Comparison of ENCODE assay signal across 8 cellular contexts in genomic region chr1:119988316-119989067, GRCh38.
A peak's percentile ranks its signal among the peaks of the same experiment; 100 is the strongest.
DNase-seq lines count a peak whose midpoint lies in the region; ATAC-seq and TF ChIP-seq lines count a peak whose summit lies in the region.

No MANE protein-coding gene starts in this region.

- H3K14ac ChIP-seq in neuronal stem cell (ENCODE audit: low read length), result no peak overlapping the region

- POLR2A ChIA-PET in CD4-positive, alpha-beta T cell (lab: Charles Lee), result no interaction called here
- POLR2A ChIA-PET in activated CD4-positive, alpha-beta memory T cell treated with anti-CD3 and anti-CD28 coated beads, Interleukin-2, amount 10 ng/mL, durations not matched to agents 7 days and 5 days (lab: Charles Lee), result no interaction called here

- peaks cover 2 to 16% of the 10 kb centered on the region in 2 donors for H3K36me3 ChIP-seq in neuronal stem cell (replicated peaks in 1 of 2; ENCODE audit: control insufficient read depth in 2 of 2, insufficient read depth in 2 of 2, low read length in 2 of 2)

- H3K23ac ChIP-seq in neuronal stem cell (ENCODE audit: low read depth, low read length, poor library complexity), result no peak overlapping the region

- H3K4me2 ChIP-seq in neuronal stem cell (ENCODE audit: insufficient read depth, low read length, poor library complexity, severe bottlenecking), result no peak overlapping the region

- no CpG with 5 or more reads among the region's 2 CpGs for WGBS in neuronal stem cell (ENCODE audit: extremely low coverage in 2 of 2, insufficient read length in 2 of 2, insufficient replicate concordance in 1 of 2), 2 donors

- CTCF ChIA-PET in CD4-positive, alpha-beta T cell (lab: Charles Lee), result no interaction called here
- CTCF ChIA-PET in activated CD4-positive, alpha-beta memory T cell treated with anti-CD3 and anti-CD28 coated beads, Interleukin-2, amount 10 ng/mL, durations not matched to agents 7 days and 5 days (lab: Charles Lee), result interaction anchor here (1.6 to 1.9 kb wide), 2 partner anchors 20 to 23 kb away, joined by 4 to 6 read pairs; no protein-coding TSS in a partner anchor

- peaks cover 33% of the 10 kb centered on the region for H3K4me1 Mint-ChIP-seq in CD4-positive, alpha-beta T cell (ENCODE audit: low read depth)
- peaks cover 31% of the 10 kb centered on the region for H3K4me1 Mint-ChIP-seq in activated CD4-positive, alpha-beta memory T cell treated with anti-CD3 and anti-CD28 coated beads, Interleukin-2, amount 10 ng/mL, durations not matched to agents 7 days and 5 days
- H3K4me1 Mint-ChIP-seq in naive B cell, result peaks cover 24 to 30% (median 25%) of the 10 kb centered on the region in 3 donors

- H3K18ac ChIP-seq in neuronal stem cell (ENCODE audit: low read length), result no peak overlapping the region

- no peak overlapping the region for H3K27ac ChIP-seq in CD4-positive, alpha-beta T cell (ENCODE audit: low read depth, low read length)
- H3K27ac ChIP-seq in neuronal stem cell (replicated peaks; ENCODE audit: low read length), result no peak overlapping the region

- peak overlapping the region; percentile 38 for H3K27ac Mint-ChIP-seq in CD4-positive, alpha-beta T cell
- H3K27ac Mint-ChIP-seq in activated CD4-positive, alpha-beta memory T cell treated with anti-CD3 and anti-CD28 coated beads, Interleukin-2, amount 10 ng/mL, durations not matched to agents 7 days and 5 days, result peak overlapping the region; percentile 37
- H3K27ac Mint-ChIP-seq in naive B cell, result peak overlapping the region in 4 of 6 donors; percentile 32 to 73 (median 69)

- no peaks in the 10 kb centered on the region for H3K9me3 ChIP-seq in CD4-positive, alpha-beta T cell (ENCODE audit: control insufficient read depth, low read length)
- no peaks in the 10 kb centered on the region for H3K9me3 ChIP-seq in neuronal stem cell (replicated peaks in 1 of 2; ENCODE audit: control insufficient read depth in 2 of 2, insufficient read depth in 1 of 2, low read depth in 1 of 2, low read length in 2 of 2)

- H3K27me3 ChIP-seq in CD4-positive, alpha-beta T cell (ENCODE audit: control insufficient read depth, insufficient read depth, low read length), result no peaks in the 10 kb centered on the region
- H3K27me3 ChIP-seq in neuronal stem cell (ENCODE audit: control insufficient read depth in 3 of 3, insufficient read depth in 3 of 3, low read depth in 1 of 3, low read length in 3 of 3), result no peaks in the 10 kb centered on the region

- no peak overlapping the region for H4K8ac ChIP-seq in neuronal stem cell (ENCODE audit: low read depth, low read length)

- no peak overlapping the region for H2BK5ac ChIP-seq in neuronal stem cell (ENCODE audit: low read length)

- H3K79me1 ChIP-seq in neuronal stem cell (ENCODE audit: low read depth, low read length), result no peaks in the 10 kb centered on the region

- no peaks in the 10 kb centered on the region for H3K9me3 Mint-ChIP-seq in CD4-positive, alpha-beta T cell
- peaks cover 2% of the 10 kb centered on the region for H3K9me3 Mint-ChIP-seq in activated CD4-positive, alpha-beta memory T cell treated with anti-CD3 and anti-CD28 coated beads, Interleukin-2, amount 10 ng/mL, durations not matched to agents 7 days and 5 days
- H3K9me3 Mint-ChIP-seq in naive B cell, result no peaks in the 10 kb centered on the region

- no peak overlapping the region for H3K9ac ChIP-seq in neuronal stem cell (ENCODE audit: low read depth, low read length, poor library complexity)

- no peak overlapping the region for H3K4me3 Mint-ChIP-seq in CD4-positive, alpha-beta T cell
- no peak overlapping the region for H3K4me3 Mint-ChIP-seq in activated CD4-positive, alpha-beta memory T cell treated with anti-CD3 and anti-CD28 coated beads, Interleukin-2, amount 10 ng/mL, durations not matched to agents 7 days and 5 days
- H3K4me3 Mint-ChIP-seq in naive B cell, result peak overlapping the region in 6 of 8 donors; percentile 3 to 82 (median 52)

- no peaks in the 10 kb centered on the region for H3K4me1 ChIP-seq in neuronal stem cell (ENCODE audit: control insufficient read depth in 2 of 2, insufficient read depth in 1 of 2, low read depth in 1 of 2, low read length in 2 of 2)

- H2BK120ac ChIP-seq in neuronal stem cell (ENCODE audit: low read depth, low read length), result no peak overlapping the region

- H2BK15ac ChIP-seq in neuronal stem cell (ENCODE audit: low read length), result no peak overlapping the region

- no peak overlapping the region for H2BK12ac ChIP-seq in neuronal stem cell (ENCODE audit: low read length)

- no peak overlapping the region for H2AK5ac ChIP-seq in neuronal stem cell (ENCODE audit: low read depth, low read length)

- intact Hi-C loops in CD4-positive, alpha-beta T cell (cut with DNase I, micrococcal nuclease), result no loop called here

- H3K4me3 ChIP-seq in neuronal stem cell (ENCODE audit: low read length in 2 of 2), result no peak overlapping the region

- no peak for TF ChIP-seq CTCF in CD4-positive, alpha-beta T cell (IDR thresholded peaks at IDR 0.05)

- no peak overlapping the region for H3K4ac ChIP-seq in neuronal stem cell (ENCODE audit: low read length)

- no peaks in the 10 kb centered on the region for H3K27me3 Mint-ChIP-seq in CD4-positive, alpha-beta T cell
- H3K27me3 Mint-ChIP-seq in activated CD4-positive, alpha-beta memory T cell treated with anti-CD3 and anti-CD28 coated beads, Interleukin-2, amount 10 ng/mL, durations not matched to agents 7 days and 5 days, result no peaks in the 10 kb centered on the region
- no peaks in the 10 kb centered on the region for H3K27me3 Mint-ChIP-seq in naive B cell

- DNase-seq in CD4-positive, alpha-beta T cell, result no peak
- no peak for DNase-seq in activated CD4-positive, alpha-beta memory T cell treated with anti-CD3 and anti-CD28 coated beads, Interleukin-2, amount 10 ng/mL, durations not matched to agents 7 days and 5 days
- DNase-seq in naive B cell, result peak; percentile 29
- no peak for DNase-seq in amniotic stem cell (lab: John Stamatoyannopoulos, UW)
- DNase-seq in neuronal stem cell (ENCODE audit: low spot score), result no peak

- H2AFZ ChIP-seq in neuronal stem cell (ENCODE audit: low read length), result no peak overlapping the region

- ATAC-seq in CD4-positive, alpha-beta T cell (ENCODE audit: poor library complexity), result no peak
- ATAC-seq in HG02885 (IDR thresholded peaks at IDR 0.05; ENCODE audit: poor library complexity, unreplicated experiment) (peak; percentile 73), naive B cell (ENCODE audit: low read depth in 2 of 2) (peak; percentile 90 to 92), GM21390 (IDR thresholded peaks at IDR 0.05; ENCODE audit: unreplicated experiment) (no peak), HG03139 (IDR thresholded peaks at IDR 0.05; ENCODE audit: unreplicated experiment) (no peak)

- no peak overlapping the region for H4K91ac ChIP-seq in neuronal stem cell (ENCODE audit: low read depth, low read length, poor library complexity)

- H3K36me3 Mint-ChIP-seq in CD4-positive, alpha-beta T cell (ENCODE audit: low read depth), result peaks cover 42% of the 10 kb centered on the region
- H3K36me3 Mint-ChIP-seq in activated CD4-positive, alpha-beta memory T cell treated with anti-CD3 and anti-CD28 coated beads, Interleukin-2, amount 10 ng/mL, durations not matched to agents 7 days and 5 days (ENCODE audit: low read depth), result peaks cover 36% of the 10 kb centered on the region
- H3K36me3 Mint-ChIP-seq in naive B cell, result peaks cover 23 to 24% of the 10 kb centered on the region in 2 donors

Comparison
In these comparisons a context has a peak if more than half of its experiments do, and no peak if none do; other contexts are left out.
1. ATAC-seq: peak in HG02885 (single experiment) and naive B cell (2 of 2); none in CD4-positive, alpha-beta T cell (single experiment), GM21390 (single experiment) and HG03139 (single experiment).
2. H3K4me3 Mint-ChIP-seq: peak in naive B cell (6 of 8); none in CD4-positive, alpha-beta T cell (single experiment) and activated CD4-positive, alpha-beta memory T cell treated with anti-CD3 and anti-CD28 coated beads, Interleukin-2, amount 10 ng/mL, durations not matched to agents 7 days and 5 days (single experiment).
3. Peak in every context shown above with its lines, with median percentiles within 50 percentile points of each other: H3K27ac Mint-ChIP-seq.